ENCODE assay signal across 1 cellular context in genomic region chr2:149598014-149598395, GRCh38.
TF ChIP-seq lines count a peak whose summit lies in the region.

No MANE protein-coding gene starts in this region.

TF ChIP-seq in HepG2, 621 proteins besides CTCF, POLR2A, EP300 and RAD21 (continued from another document):
- no peak for TF ChIP-seq ZNF281 (CRISPR knock-in tag; IDR thresholded peaks at IDR 0.05; ENCODE audit: borderline replicate concordance)
- TF ChIP-seq DNMT3B (CRISPR knock-in tag; conservative IDR thresholded peaks at IDR 0.05): no peak
- TF ChIP-seq ZNF180 (CRISPR knock-in tag; IDR thresholded peaks at IDR 0.05; ENCODE audit: borderline replicate concordance, low read depth): no peak
- TF ChIP-seq, protein P1, sequence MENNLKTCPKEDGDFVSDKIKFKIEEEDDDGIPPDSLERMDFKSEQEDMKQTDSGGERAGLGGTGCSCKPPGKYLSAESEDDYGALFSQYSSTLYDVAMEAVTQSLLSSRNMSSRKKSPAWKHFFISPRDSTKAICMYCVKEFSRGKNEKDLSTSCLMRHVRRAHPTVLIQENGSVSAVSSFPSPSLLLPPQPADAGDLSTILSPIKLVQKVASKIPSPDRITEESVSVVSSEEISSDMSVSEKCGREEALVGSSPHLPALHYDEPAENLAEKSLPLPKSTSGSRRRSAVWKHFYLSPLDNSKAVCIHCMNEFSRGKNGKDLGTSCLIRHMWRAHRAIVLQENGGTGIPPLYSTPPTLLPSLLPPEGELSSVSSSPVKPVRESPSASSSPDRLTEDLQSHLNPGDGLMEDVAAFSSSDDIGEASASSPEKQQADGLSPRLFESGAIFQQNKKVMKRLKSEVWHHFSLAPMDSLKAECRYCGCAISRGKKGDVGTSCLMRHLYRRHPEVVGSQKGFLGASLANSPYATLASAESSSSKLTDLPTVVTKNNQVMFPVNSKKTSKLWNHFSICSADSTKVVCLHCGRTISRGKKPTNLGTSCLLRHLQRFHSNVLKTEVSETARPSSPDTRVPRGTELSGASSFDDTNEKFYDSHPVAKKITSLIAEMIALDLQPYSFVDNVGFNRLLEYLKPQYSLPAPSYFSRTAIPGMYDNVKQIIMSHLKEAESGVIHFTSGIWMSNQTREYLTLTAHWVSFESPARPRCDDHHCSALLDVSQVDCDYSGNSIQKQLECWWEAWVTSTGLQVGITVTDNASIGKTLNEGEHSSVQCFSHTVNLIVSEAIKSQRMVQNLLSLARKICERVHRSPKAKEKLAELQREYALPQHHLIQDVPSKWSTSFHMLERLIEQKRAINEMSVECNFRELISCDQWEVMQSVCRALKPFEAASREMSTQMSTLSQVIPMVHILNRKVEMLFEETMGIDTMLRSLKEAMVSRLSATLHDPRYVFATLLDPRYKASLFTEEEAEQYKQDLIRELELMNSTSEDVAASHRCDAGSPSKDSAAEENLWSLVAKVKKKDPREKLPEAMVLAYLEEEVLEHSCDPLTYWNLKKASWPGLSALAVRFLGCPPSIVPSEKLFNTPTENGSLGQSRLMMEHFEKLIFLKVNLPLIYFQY (CRISPR knock-in tag; IDR thresholded peaks at IDR 0.05; ENCODE audit: borderline replicate concordance): no peak
- TF ChIP-seq, protein P2, sequence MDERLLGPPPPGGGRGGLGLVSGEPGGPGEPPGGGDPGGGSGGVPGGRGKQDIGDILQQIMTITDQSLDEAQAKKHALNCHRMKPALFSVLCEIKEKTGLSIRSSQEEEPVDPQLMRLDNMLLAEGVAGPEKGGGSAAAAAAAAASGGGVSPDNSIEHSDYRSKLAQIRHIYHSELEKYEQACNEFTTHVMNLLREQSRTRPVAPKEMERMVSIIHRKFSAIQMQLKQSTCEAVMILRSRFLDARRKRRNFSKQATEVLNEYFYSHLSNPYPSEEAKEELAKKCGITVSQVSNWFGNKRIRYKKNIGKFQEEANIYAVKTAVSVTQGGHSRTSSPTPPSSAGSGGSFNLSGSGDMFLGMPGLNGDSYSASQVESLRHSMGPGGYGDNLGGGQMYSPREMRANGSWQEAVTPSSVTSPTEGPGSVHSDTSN (CRISPR knock-in tag; IDR thresholded peaks at IDR 0.05): no peak
- TF ChIP-seq FOXP4 (CRISPR knock-in tag; IDR thresholded peaks at IDR 0.05): no peak
- no peak for TF ChIP-seq BRD4 (CRISPR knock-in tag; IDR thresholded peaks at IDR 0.05)
- TF ChIP-seq, protein P3, sequence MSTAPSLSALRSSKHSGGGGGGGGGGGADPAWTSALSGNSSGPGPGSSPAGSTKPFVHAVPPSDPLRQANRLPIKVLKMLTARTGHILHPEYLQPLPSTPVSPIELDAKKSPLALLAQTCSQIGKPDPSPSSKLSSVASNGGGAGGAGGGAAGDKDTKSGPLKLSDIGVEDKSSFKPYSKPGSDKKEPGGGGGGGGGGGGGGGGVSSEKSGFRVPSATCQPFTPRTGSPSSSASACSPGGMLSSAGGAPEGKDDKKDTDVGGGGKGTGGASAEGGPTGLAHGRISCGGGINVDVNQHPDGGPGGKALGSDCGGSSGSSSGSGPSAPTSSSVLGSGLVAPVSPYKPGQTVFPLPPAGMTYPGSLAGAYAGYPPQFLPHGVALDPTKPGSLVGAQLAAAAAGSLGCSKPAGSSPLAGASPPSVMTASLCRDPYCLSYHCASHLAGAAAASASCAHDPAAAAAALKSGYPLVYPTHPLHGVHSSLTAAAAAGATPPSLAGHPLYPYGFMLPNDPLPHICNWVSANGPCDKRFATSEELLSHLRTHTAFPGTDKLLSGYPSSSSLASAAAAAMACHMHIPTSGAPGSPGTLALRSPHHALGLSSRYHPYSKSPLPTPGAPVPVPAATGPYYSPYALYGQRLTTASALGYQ (CRISPR knock-in tag; IDR thresholded peaks at IDR 0.05): no peak
- no peak for TF ChIP-seq PCBP2 (optimal IDR thresholded peaks at IDR 0.05; ENCODE audit: low read depth, low read length, poor library complexity, severe bottlenecking)
- no peak for TF ChIP-seq ZSCAN9 (CRISPR knock-in tag; IDR thresholded peaks at IDR 0.05; ENCODE audit: borderline replicate concordance)
- no peak for TF ChIP-seq ZNF350 (CRISPR knock-in tag; IDR thresholded peaks at IDR 0.05; ENCODE audit: borderline replicate concordance, low read depth)
- TF ChIP-seq ZNF432 (CRISPR knock-in tag; IDR thresholded peaks at IDR 0.05; ENCODE audit: borderline replicate concordance): no peak
